Comparison of ENCODE assay signal across 1 cellular context in genomic region chr2:96828436-96828835, GRCh38.
A peak's percentile ranks its signal among the peaks of the same experiment; 100 is the strongest.
TF ChIP-seq lines count a peak whose summit lies in the region.

No MANE protein-coding gene starts in this region.

TF ChIP-seq in HepG2, 621 proteins besides CTCF, POLR2A, EP300 and RAD21:
- TF ChIP-seq ISX (CRISPR knock-in tag; conservative IDR thresholded peaks at IDR 0.05) = no peak
- no peak for TF ChIP-seq ZNF281 (CRISPR knock-in tag; IDR thresholded peaks at IDR 0.05; ENCODE audit: borderline replicate concordance)
- TF ChIP-seq MLX (CRISPR knock-in tag; IDR thresholded peaks at IDR 0.05) = no peak
- no peak for TF ChIP-seq RBFOX2 (IDR thresholded peaks at IDR 0.05; ENCODE audit: low read depth, low read length)
- no peak for TF ChIP-seq ZKSCAN1 (IDR thresholded peaks at IDR 0.05; ENCODE audit: low read length)
- TF ChIP-seq NFE2 (CRISPR knock-in tag; IDR thresholded peaks at IDR 0.05) = no peak
- no peak for TF ChIP-seq CEBPB (IDR thresholded peaks at IDR 0.05; ENCODE audit: borderline replicate concordance, low read depth, low read length)
- TF ChIP-seq BRCA1 (CRISPR knock-in tag; IDR thresholded peaks at IDR 0.05) = no peak
- no peak for TF ChIP-seq EED (CRISPR knock-in tag; IDR thresholded peaks at IDR 0.05)
- 0 out of 2 replicates have a peak, but pooled peaks have one; percentile 28 for TF ChIP-seq MXD1 (CRISPR knock-in tag; IDR thresholded peaks at IDR 0.05)
- no peak for TF ChIP-seq PREB (CRISPR knock-in tag; IDR thresholded peaks at IDR 0.05)
- TF ChIP-seq ZBTB34 (CRISPR knock-in tag; IDR thresholded peaks at IDR 0.05) = no peak
- TF ChIP-seq AGO2 (optimal IDR thresholded peaks at IDR 0.05; ENCODE audit: low read depth, low read length) = peak; percentile 85
- TF ChIP-seq ZNF547 (CRISPR knock-in tag; IDR thresholded peaks at IDR 0.05) = no peak
- TF ChIP-seq ZNF878 (CRISPR knock-in tag; IDR thresholded peaks at IDR 0.05) = no peak
- no peak for TF ChIP-seq ZNF3 (CRISPR knock-in tag; IDR thresholded peaks at IDR 0.05)
- 0 out of 2 replicates have a peak, but pooled peaks have one; percentile 5 for TF ChIP-seq ZNF574 (CRISPR knock-in tag; IDR thresholded peaks at IDR 0.05)
TF ChIP-seq in HepG2: peak in this region for 3.
